1 cellular context compared by ENCODE assay signal in the genomic region with DNA sequence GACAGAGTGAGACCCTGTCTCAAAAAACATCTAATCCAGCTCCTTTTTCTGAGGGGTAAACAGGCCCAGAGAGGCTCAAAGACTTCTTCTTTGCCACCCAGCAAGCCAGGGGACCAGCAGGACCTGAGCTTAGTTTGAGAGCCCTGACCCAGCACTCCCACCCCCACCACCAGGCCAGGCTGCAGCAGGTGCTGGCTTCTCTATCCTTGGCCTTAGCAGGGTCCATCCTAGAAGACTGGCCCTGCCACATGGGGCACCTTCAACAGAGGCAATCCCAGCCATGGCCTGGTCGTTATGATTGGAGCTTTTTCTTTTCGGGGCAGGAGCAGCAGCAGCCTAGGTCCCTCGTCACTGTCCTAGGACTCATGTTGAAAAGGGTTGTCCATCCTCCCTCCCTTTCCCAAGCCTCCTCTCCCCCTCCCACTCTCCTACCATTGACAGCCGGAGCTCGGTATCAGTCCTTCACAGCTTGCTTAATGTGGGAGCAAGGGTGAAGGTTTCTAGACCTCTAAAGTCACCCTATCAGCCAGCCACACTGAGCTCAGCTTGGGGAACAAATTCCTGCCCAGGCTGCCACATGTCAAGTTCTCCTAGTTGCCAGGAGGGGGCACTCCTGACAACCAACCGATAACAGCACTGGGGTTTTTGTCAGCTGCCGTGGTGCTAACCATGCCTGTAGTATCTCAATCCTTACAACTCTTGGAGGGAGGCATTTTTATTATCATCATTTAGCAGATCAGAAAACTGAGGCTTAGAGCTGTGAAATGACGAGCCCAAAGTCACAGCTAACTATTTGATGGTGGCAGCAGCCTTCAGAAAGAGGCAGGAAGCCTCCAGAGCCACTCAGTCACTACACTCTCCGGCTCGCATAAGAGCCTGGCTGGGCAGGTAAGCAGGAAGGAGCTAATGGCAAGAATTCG.
TF ChIP-seq lines count a peak whose summit lies in the region.

No MANE protein-coding gene starts in this region.

TF ChIP-seq in SK-N-SH, 30 proteins besides CTCF, POLR2A, EP300 and RAD21 (continued from another document):
- TF ChIP-seq, protein P1, sequence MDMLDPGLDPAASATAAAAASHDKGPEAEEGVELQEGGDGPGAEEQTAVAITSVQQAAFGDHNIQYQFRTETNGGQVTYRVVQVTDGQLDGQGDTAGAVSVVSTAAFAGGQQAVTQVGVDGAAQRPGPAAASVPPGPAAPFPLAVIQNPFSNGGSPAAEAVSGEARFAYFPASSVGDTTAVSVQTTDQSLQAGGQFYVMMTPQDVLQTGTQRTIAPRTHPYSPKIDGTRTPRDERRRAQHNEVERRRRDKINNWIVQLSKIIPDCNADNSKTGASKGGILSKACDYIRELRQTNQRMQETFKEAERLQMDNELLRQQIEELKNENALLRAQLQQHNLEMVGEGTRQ (IDR thresholded peaks at IDR 0.05; ENCODE audit: borderline replicate concordance, low read depth, low read length) = no peak
- peak; percentile 60 for TF ChIP-seq SMC3 (IDR thresholded peaks at IDR 0.05; ENCODE audit: low read depth, low read length)
